In genomic region chrX:153933751-153934472, GRCh38 we compare ENCODE assay signal across 8 cellular contexts. TPM values are rescaled to one million over a fixed set of nuclear protein-coding genes. Genes with fewer than 3 reads are reported as not detected.
A peak's percentile ranks its signal among the peaks of the same experiment; 100 is the strongest.
DNase-seq lines count a peak whose midpoint lies in the region; ATAC-seq, FAIRE-seq and TF ChIP-seq lines count a peak whose summit lies in the region.

No MANE protein-coding gene starts in this region.

- H3K9ac ChIP-seq in kidney (ENCODE audit: low read length in 2 of 2): peak overlapping the region in 1 of 2 donors; percentile 51

- H3K4me3 Mint-ChIP-seq in activated T-cell treated with anti-CD3 and anti-CD28 coated beads, Interleukin-2, amount 50 U/mL, for 4 hours: peak overlapping the region; percentile 88
- peak overlapping the region; percentile 88 for H3K4me3 Mint-ChIP-seq in activated T-helper 1 cell treated with anti-CD3 and anti-CD28 coated beads, Interleukin-12 subunit alpha, Interleukin-12 subunit beta, Interleukin-2, Interleukin-4 antibody, amounts not matched to agents 30 ng/mL and 10 ng/mL and 1 ng/mL, durations not matched to agents 14 hours and 24 hours and 36 hours

- ATAC-seq in activated T-cell treated with anti-CD3 and anti-CD28 coated beads, Interleukin-2, amount 50 U/mL, for 4 hours: no peak
- ATAC-seq in GM21576 (IDR thresholded peaks at IDR 0.05; ENCODE audit: unreplicated experiment) (no peak), GM18870 (IDR thresholded peaks at IDR 0.05; ENCODE audit: unreplicated experiment) (no peak)

- H3K4me3 ChIP-seq in kidney (ENCODE audit: low read length in 2 of 2) (peak overlapping the region; percentile 60 to 72), thyroid gland (replicated peaks in 1 of 3) (peak overlapping the region in 2 of 3 donors; percentile 17 to 51)

- intact Hi-C loops in activated T-helper 1 cell treated with anti-CD3 and anti-CD28 coated beads, Interleukin-12 subunit alpha, Interleukin-12 subunit beta, Interleukin-2, Interleukin-4 antibody, amounts not matched to agents 30 ng/mL and 10 ng/mL and 1 ng/mL, durations not matched to agents 14 hours and 24 hours and 36 hours (cut with micrococcal nuclease): no loop called here
- intact Hi-C loops in kidney (cut with DNase I) (no loop called here), thyroid gland (cut with DNase I) (loop anchor here (10.0 kb wide), 1 partner anchor 59 kb away; no protein-coding TSS in a partner anchor)

- H3K27ac ChIP-seq in kidney (ENCODE audit: low read depth in 2 of 2, low read length in 2 of 2) (no peak overlapping the region), thyroid gland (no peak overlapping the region)

- no peak for DNase-seq in activated T-cell treated with anti-CD3 and anti-CD28 coated beads, Interleukin-2, amount 50 U/mL, for 4 hours
- DNase-seq in activated T-cell treated with anti-CD3 and anti-CD28 coated beads for 4 hours: no peak
- no peak for DNase-seq in activated T-helper 1 cell treated with anti-CD3 and anti-CD28 coated beads, Interleukin-12 subunit alpha, Interleukin-12 subunit beta, Interleukin-2, Interleukin-4 antibody, amounts not matched to agents 30 ng/mL and 10 ng/mL and 1 ng/mL, durations not matched to agents 14 hours and 24 hours and 36 hours (ENCODE audit: low spot score)
- no peak for DNase-seq in kidney
- DNase-seq in thyroid gland: no peak
- DNase-seq in cortex of kidney (lab: John Stamatoyannopoulos, UW): no peak

- FAIRE-seq in kidney (lab: Jason Lieb, UNC): no peak

- peaks cover 14% of the 10 kb centered on the region for H3K4me1 Mint-ChIP-seq in activated T-cell treated with anti-CD3 and anti-CD28 coated beads, Interleukin-2, amount 50 U/mL, for 4 hours (ENCODE audit: low read depth)
- peaks cover 13% of the 10 kb centered on the region for H3K4me1 Mint-ChIP-seq in activated T-helper 1 cell treated with anti-CD3 and anti-CD28 coated beads, Interleukin-12 subunit alpha, Interleukin-12 subunit beta, Interleukin-2, Interleukin-4 antibody, amounts not matched to agents 30 ng/mL and 10 ng/mL and 1 ng/mL, durations not matched to agents 14 hours and 24 hours and 36 hours (ENCODE audit: low read depth)

- peak overlapping the region; percentile 67 for H3K27ac Mint-ChIP-seq in activated T-helper 1 cell treated with anti-CD3 and anti-CD28 coated beads, Interleukin-12 subunit alpha, Interleukin-12 subunit beta, Interleukin-2, Interleukin-4 antibody, amounts not matched to agents 30 ng/mL and 10 ng/mL and 1 ng/mL, durations not matched to agents 14 hours and 24 hours and 36 hours

- H3K9me3 ChIP-seq in kidney (ENCODE audit: control insufficient read depth in 1 of 2, low read length in 2 of 2) (no peaks in the 10 kb centered on the region), thyroid gland (no peaks in the 10 kb centered on the region)

- no peak for TF ChIP-seq CTCF in kidney (IDR thresholded peaks at IDR 0.05; ENCODE audit: borderline replicate concordance, extremely low read depth, insufficient read depth)
- no peak for TF ChIP-seq CTCF in thyroid gland (IDR thresholded peaks at IDR 0.05)

- no peaks in the 10 kb centered on the region for H3K27me3 Mint-ChIP-seq in activated T-cell treated with anti-CD3 and anti-CD28 coated beads, Interleukin-2, amount 50 U/mL, for 4 hours (ENCODE audit: low read depth)
- no peaks in the 10 kb centered on the region for H3K27me3 Mint-ChIP-seq in activated T-helper 1 cell treated with anti-CD3 and anti-CD28 coated beads, Interleukin-12 subunit alpha, Interleukin-12 subunit beta, Interleukin-2, Interleukin-4 antibody, amounts not matched to agents 30 ng/mL and 10 ng/mL and 1 ng/mL, durations not matched to agents 14 hours and 24 hours and 36 hours (ENCODE audit: insufficient read depth)

- no peak for TF ChIP-seq POLR2A in thyroid gland (IDR thresholded peaks at IDR 0.05)

- WGBS in thyroid gland, 2 donors: 26 to 32% methylated on average over 12 to 13 of the region's 14 CpGs

- peaks cover 3% of the 10 kb centered on the region for H3K36me3 Mint-ChIP-seq in activated T-cell treated with anti-CD3 and anti-CD28 coated beads, Interleukin-2, amount 50 U/mL, for 4 hours (ENCODE audit: insufficient read depth)
- peaks cover 5% of the 10 kb centered on the region for H3K36me3 Mint-ChIP-seq in activated T-helper 1 cell treated with anti-CD3 and anti-CD28 coated beads, Interleukin-12 subunit alpha, Interleukin-12 subunit beta, Interleukin-2, Interleukin-4 antibody, amounts not matched to agents 30 ng/mL and 10 ng/mL and 1 ng/mL, durations not matched to agents 14 hours and 24 hours and 36 hours (ENCODE audit: low read depth)

- no peaks in the 10 kb centered on the region for H3K9me3 Mint-ChIP-seq in activated T-cell treated with anti-CD3 and anti-CD28 coated beads, Interleukin-2, amount 50 U/mL, for 4 hours
- H3K9me3 Mint-ChIP-seq in activated T-helper 1 cell treated with anti-CD3 and anti-CD28 coated beads, Interleukin-12 subunit alpha, Interleukin-12 subunit beta, Interleukin-2, Interleukin-4 antibody, amounts not matched to agents 30 ng/mL and 10 ng/mL and 1 ng/mL, durations not matched to agents 14 hours and 24 hours and 36 hours: no peaks in the 10 kb centered on the region

- H3K4me1 ChIP-seq in kidney (ENCODE audit: control insufficient read depth in 1 of 2, insufficient read depth in 1 of 2, low read depth in 1 of 2, low read length in 2 of 2) (peaks cover 4 to 5% of the 10 kb centered on the region in 2 donors), thyroid gland (peaks cover 0 to 12% of the 10 kb centered on the region in 2 donors)

- H3K27me3 ChIP-seq in thyroid gland: no peaks in the 10 kb centered on the region

- H3K36me3 ChIP-seq in kidney (ENCODE audit: control insufficient read depth in 1 of 2, insufficient read depth in 2 of 2, low read length in 2 of 2): peaks cover 0 to 2% of the 10 kb centered on the region in 2 donors
- H3K36me3 ChIP-seq in thyroid gland: peaks cover 0 to 5% of the 10 kb centered on the region in 2 donors

RNA-seq across cellular contexts. Expression of gene NAA10, which starts 0.9 kb away (rescaled TPM):
- total RNA-seq in activated T-cell treated with anti-CD3 and anti-CD28 coated beads, Interleukin-2, amount 50 U/mL, for 4 hours: 100 to 1,000 TPM; 190 to 224 (median 221) TPM
- total RNA-seq in activated T-helper 1 cell treated with anti-CD3 and anti-CD28 coated beads, Interleukin-12 subunit alpha, Interleukin-12 subunit beta, Interleukin-2, Interleukin-4 antibody, amounts not matched to agents 30 ng/mL and 10 ng/mL and 1 ng/mL, durations not matched to agents 14 hours and 24 hours and 36 hours: 150 and 156 TPM in 2 replicates
- total RNA-seq in kidney: 79.3 TPM
- 120 TPM for polyA plus RNA-seq in kidney (ENCODE audit: insufficient read depth, low read depth, low replicate concordance)
- 10 to 100 TPM; 58.7 to 89.3 (median 69.7) TPM for total RNA-seq in thyroid gland

RNA-seq across cellular contexts. Expression of gene ARHGAP4, which starts 7.8 kb away (rescaled TPM):
- total RNA-seq in activated T-cell treated with anti-CD3 and anti-CD28 coated beads, Interleukin-2, amount 50 U/mL, for 4 hours: 100 to 1,000 TPM in 2 of 3 donors, 10 to 100 TPM in 1; 96.7 to 128 (median 108) TPM
- 128 TPM in 2 replicates for total RNA-seq in activated T-helper 1 cell treated with anti-CD3 and anti-CD28 coated beads, Interleukin-12 subunit alpha, Interleukin-12 subunit beta, Interleukin-2, Interleukin-4 antibody, amounts not matched to agents 30 ng/mL and 10 ng/mL and 1 ng/mL, durations not matched to agents 14 hours and 24 hours and 36 hours
- 73.0 TPM for total RNA-seq in kidney
- 38.3 TPM for polyA plus RNA-seq in kidney (ENCODE audit: insufficient read depth, low read depth, low replicate concordance)
- 10 to 100 TPM in 2 of 4 donors, 1 to 10 TPM in 2; 6.5 to 37.0 (median 12.2) TPM for total RNA-seq in thyroid gland

RNA-seq across cellular contexts. Expression of gene RENBP, which starts 10.5 kb away (rescaled TPM):
- 10 to 100 TPM in 1 of 3 donors, 1 to 10 TPM in 2; 6.9 to 10.4 (median 8.6) TPM for total RNA-seq in activated T-cell treated with anti-CD3 and anti-CD28 coated beads, Interleukin-2, amount 50 U/mL, for 4 hours
- total RNA-seq in activated T-helper 1 cell treated with anti-CD3 and anti-CD28 coated beads, Interleukin-12 subunit alpha, Interleukin-12 subunit beta, Interleukin-2, Interleukin-4 antibody, amounts not matched to agents 30 ng/mL and 10 ng/mL and 1 ng/mL, durations not matched to agents 14 hours and 24 hours and 36 hours: 12.8 and 14.0 TPM in 2 replicates
- total RNA-seq in kidney: 22.9 TPM
- polyA plus RNA-seq in kidney (ENCODE audit: insufficient read depth, low read depth, low replicate concordance): 78.2 TPM
- 10 to 100 TPM in 1 of 4 donors, 1 to 10 TPM in 3; 3.6 to 16.5 (median 4.4) TPM for total RNA-seq in thyroid gland

RNA-seq across cellular contexts. Expression of gene AVPR2, which starts 29.4 kb away (rescaled TPM):
- total RNA-seq in activated T-cell treated with anti-CD3 and anti-CD28 coated beads, Interleukin-2, amount 50 U/mL, for 4 hours: not detected
- total RNA-seq in activated T-helper 1 cell treated with anti-CD3 and anti-CD28 coated beads, Interleukin-12 subunit alpha, Interleukin-12 subunit beta, Interleukin-2, Interleukin-4 antibody, amounts not matched to agents 30 ng/mL and 10 ng/mL and 1 ng/mL, durations not matched to agents 14 hours and 24 hours and 36 hours: not detected in 2 replicates
- total RNA-seq in kidney (2.3 TPM), thyroid gland (1 to 10 TPM in 3 of 4 donors, not detected in 1; 1.1 to 2.8 (median 2.6) TPM)
- polyA plus RNA-seq in kidney (ENCODE audit: insufficient read depth, low read depth, low replicate concordance): 22.1 TPM

RNA-seq across cellular contexts. Expression of gene HCFC1, which starts 37.7 kb away (rescaled TPM):
- total RNA-seq in activated T-cell treated with anti-CD3 and anti-CD28 coated beads, Interleukin-2, amount 50 U/mL, for 4 hours: 100 to 1,000 TPM; 140 to 162 (median 150) TPM
- 105 and 106 TPM in 2 replicates for total RNA-seq in activated T-helper 1 cell treated with anti-CD3 and anti-CD28 coated beads, Interleukin-12 subunit alpha, Interleukin-12 subunit beta, Interleukin-2, Interleukin-4 antibody, amounts not matched to agents 30 ng/mL and 10 ng/mL and 1 ng/mL, durations not matched to agents 14 hours and 24 hours and 36 hours
- total RNA-seq in kidney (54.6 TPM), thyroid gland (100 to 1,000 TPM in 1 of 4 donors, 10 to 100 TPM in 3; 23.5 to 119 (median 52.3) TPM)
- polyA plus RNA-seq in kidney (ENCODE audit: insufficient read depth, low read depth, low replicate concordance): 13.5 TPM
